Comparison of ENCODE assay signal across 18 cellular contexts in the genomic region with DNA sequence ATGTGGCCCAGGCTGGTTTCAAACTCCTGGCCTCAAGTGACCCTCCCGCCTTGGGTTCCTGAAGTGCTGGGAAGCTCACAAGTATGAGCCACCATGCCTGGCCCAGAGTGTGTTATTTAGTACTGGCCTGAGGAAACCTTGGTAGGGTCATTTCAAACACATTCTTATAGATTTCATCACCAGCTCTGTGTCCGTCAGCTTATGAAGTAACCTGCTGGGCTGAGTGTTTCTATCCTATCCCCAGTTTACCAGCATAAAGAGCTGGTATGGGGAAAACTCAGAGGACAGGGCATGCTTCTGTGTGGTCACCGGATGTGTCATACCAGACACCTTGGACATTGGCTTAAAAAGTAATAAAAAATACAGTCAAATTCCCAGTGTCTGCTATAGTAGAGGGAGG.
DNase-seq lines count a peak whose midpoint lies in the region; ATAC-seq, FAIRE-seq and TF ChIP-seq lines count a peak whose summit lies in the region.
"Had no signal": no experiment of that assay in that cellular context is flagged by ENCODE, and none has a peak within 500 bp of the region (broad histone marks: within the 10 kb centered on the region; RNA-seq: fewer than 3 reads in every experiment).

No MANE protein-coding gene starts in this region.

- ATAC-seq in HG02678 (IDR thresholded peaks at IDR 0.05; ENCODE audit: unreplicated experiment): no peak
- ATAC-seq: GM12878 had no signal

- peak; percentile 35 for DNase-seq in HTR-8/SVneo (ENCODE audit: insufficient read length, low spot score)
- DNase-seq in brain microvascular endothelial cell: peak; percentile 84
- peak; percentile 87 for DNase-seq in islet precursor cell
- no peak for DNase-seq in T-helper 9 cell
- no peak for DNase-seq in NCI-H146 treated with DMSO at 0.1 percent for 48 hours (lab: John Stamatoyannopoulos, UW; ENCODE audit: unreplicated experiment)
- no peak for DNase-seq in activated T-cell treated with anti-CD3 and anti-CD28 coated beads for 4 hours
- DNase-seq: activated CD4-positive, alpha-beta memory T cell treated with anti-CD3 and anti-CD28 coated beads, Interleukin-2, amount 10 ng/mL, durations not matched to agents 7 days and 5 days; activated naive CD4-positive, alpha-beta T cell treated with anti-CD3 and anti-CD28 coated beads for 36 hours; cerebellar nuclear complex; KG1; NCI-H187; NCI-H748 treated with DMSO at 0.1 percent for 48 hours; posterior cingulate gyrus; SIG-M5; tibial artery had no signal

- no peaks in the 10 kb centered on the region for H3K79me2 ChIP-seq in ACC112 (ENCODE audit: control insufficient read depth, insufficient read depth, low read length, unreplicated experiment)

- H3K27me3 ChIP-seq in ACC112 (ENCODE audit: insufficient read depth, low read length) (no peaks in the 10 kb centered on the region), brain microvascular endothelial cell (replicated peaks) (no peaks in the 10 kb centered on the region)
- H3K27me3 ChIP-seq: tibial artery had no signal

- no peak for TF ChIP-seq CTCF in brain microvascular endothelial cell (IDR thresholded peaks at IDR 0.05; ENCODE audit: low read depth, low read length, missing control alignments)

- H3K27ac ChIP-seq in ACC112 (ENCODE audit: low read depth, low read length) (peak overlapping the region; percentile 35), brain microvascular endothelial cell (peak overlapping the region; percentile 90)
- H3K27ac ChIP-seq: tibial artery had no signal

- no peak for FAIRE-seq in HTR-8/SVneo (lab: Jason Lieb, UNC)
- FAIRE-seq: GM12878 had no signal

- H3K4me1 ChIP-seq in ACC112 (ENCODE audit: control insufficient read depth, insufficient read depth, low read length, unreplicated experiment): peaks cover 14% of the 10 kb centered on the region
- H3K4me1 ChIP-seq: tibial artery had no signal

- in situ Hi-C loops in brain microvascular endothelial cell (cut with HindIII; ENCODE audit: low pct_ligation_motif_present, low sequenced_read_pairs): no loop called here

- H2AFZ ChIP-seq in ACC112 (ENCODE audit: low read length, unreplicated experiment): no peak overlapping the region

- H3K36me3 ChIP-seq in ACC112 (ENCODE audit: insufficient read depth, low read length) (no peaks in the 10 kb centered on the region), brain microvascular endothelial cell (replicated peaks) (no peaks in the 10 kb centered on the region)

- no peak overlapping the region for H3K4me3 ChIP-seq in ACC112 (ENCODE audit: low read depth, low read length)
- H3K4me3 ChIP-seq in brain microvascular endothelial cell (ENCODE audit: low read depth, low read length): no peak overlapping the region
- H3K4me3 ChIP-seq: GM12878, tibial artery had no signal

Comparison
In these comparisons a context has a peak if more than half of its experiments do, and no peak if none do; other contexts are left out.
1. DNase-seq: peak in HTR-8/SVneo (single experiment), brain microvascular endothelial cell (single experiment) and islet precursor cell (single experiment); none in T-helper 9 cell (single experiment), NCI-H146 treated with DMSO at 0.1 percent for 48 hours (single experiment) and activated T-cell treated with anti-CD3 and anti-CD28 coated beads for 4 hours (single experiment).